In genomic region chr14:76151398-76152332, GRCh38 we compare ENCODE assay signal across 8 cellular contexts. TPM values are rescaled to one million over a fixed set of nuclear protein-coding genes. Genes with fewer than 3 reads are reported as not detected.
DNase-seq lines count a peak whose midpoint lies in the region; ATAC-seq lines count a peak whose summit lies in the region.

Gene GPATCH2L, plus strand, starts transcription at chr14:76151922. Its CDS starts 2,442 bp downstream, at chr14:76154364.

- peak; percentile 86 for ATAC-seq in GM19035 (IDR thresholded peaks at IDR 0.05; ENCODE audit: unreplicated experiment)
- peak; percentile 79 for ATAC-seq in HG03342 (IDR thresholded peaks at IDR 0.05; ENCODE audit: unreplicated experiment)

- DNase-seq in AML-193 (lab: John Stamatoyannopoulos, UW) = peak; percentile 73 to 79
- DNase-seq in NCI-H460 (ENCODE audit: extremely low read depth, low read depth) = peak; percentile 89
- DNase-seq in activated CD4-positive, alpha-beta T cell treated with anti-CD3 and anti-CD28 coated beads for 1 hour = peak; percentile 93
- peak; percentile 56 to 72 for DNase-seq in cerebellar nuclear complex (lab: John Stamatoyannopoulos, UW)
- DNase-seq in kidney glomerular epithelial cell (lab: John Stamatoyannopoulos, UW) = peak; percentile 87
- DNase-seq in stimulated activated CD4-positive, alpha-beta T cell treated with anti-CD3 and anti-CD28 coated beads, Interleukin-15, amount 100 ng/mL, for 48 hours (ENCODE audit: low read depth in 2 of 2) = peak; percentile 90 to 97

RNA-seq across cellular contexts. Expression of gene GPATCH2L, which starts in this region (rescaled TPM):
- total RNA-seq in NCI-H460 (2014; rRNA removed; shearing (Covaris generic)) = 23.2 and 40.1 TPM in 2 replicates
- 41.1 and 100 TPM in 2 replicates for polyA plus RNA-seq in NCI-H460 (2014; cell fraction: nucleus; rRNA removed)

Comparison
In these comparisons a context has a peak if more than half of its experiments do, and no peak if none do; other contexts are left out.
1. Peak in every context shown above with its lines: DNase-seq and ATAC-seq.